ENCODE assay signal across 29 cellular contexts in genomic region chr2:63101954-63102353, GRCh38. TPM values are rescaled to one million over a fixed set of nuclear protein-coding genes. Genes with fewer than 3 reads are reported as not detected.
"Had no signal": no experiment of that assay in that cellular context is flagged by ENCODE, and none has a peak within 500 bp of the region (broad histone marks: within the 10 kb centered on the region; RNA-seq: fewer than 3 reads in every experiment).

No MANE protein-coding gene starts in this region.

- H3K27me3 ChIP-seq: stomach, suprapubic skin, testis, thyroid gland, tibial artery, tibial nerve, transverse colon, upper lobe of left lung, upper lobe of right lung, uterus, vagina had no signal

- H3K27ac ChIP-seq: stomach, suprapubic skin, testis, thoracic aorta, thyroid gland, tibial artery, tibial nerve, transverse colon, upper lobe of left lung, upper lobe of right lung, uterus, vagina had no signal

- H3K4me3 ChIP-seq: stomach, suprapubic skin, testis, thoracic aorta, thyroid gland, tibial artery, tibial nerve, transverse colon, upper lobe of left lung, upper lobe of right lung, uterus, vagina had no signal

- ATAC-seq: stimulated activated effector memory CD8-positive, alpha-beta T cell treated with anti-CD3 and anti-CD28 coated beads, Interleukin-12 subunit alpha, Interleukin-12 subunit beta, amount 100 ng/mL, for 72 hours; stimulated activated memory B cell treated with anti-CD40 and anti-IgM and Interleukin-4, amounts not matched to agents 10 μg/mL and 1 μg/mL and 100 μg/mL, for 72 hours; stimulated activated naive B cell treated with anti-CD40 and anti-IgM and Interleukin-4, amounts not matched to agents 10 μg/mL and 1 μg/mL and 100 μg/mL, for 72 hours; stimulated activated naive CD8-positive, alpha-beta T cell treated with anti-CD3 and anti-CD28 coated beads, Interleukin-15, amount 100 ng/mL, for 72 hours; stimulated activated naive CD8-positive, alpha-beta T cell treated with anti-CD3 and anti-CD28 coated beads, Interleukin-15, Interleukin-2, amounts not matched to agents 100 U/mL and 50 U/mL, for 24 hours; upper lobe of right lung had no signal

- H3K36me3 ChIP-seq: stomach, suprapubic skin, thoracic aorta, thyroid gland, tibial artery, tibial nerve, transverse colon, upper lobe of left lung, upper lobe of right lung, uterus, vagina had no signal

- DNase-seq: stimulated activated CD4-positive, alpha-beta T cell treated with anti-CD3 and anti-CD28 coated beads, Interleukin-2, amount 100 ng/mL, for 48 hours; stimulated activated CD4-positive, alpha-beta T cell treated with anti-CD3 and anti-CD28 coated beads, Interleukin-4, amount 100 ng/mL, for 1 hour; stimulated activated CD4-positive, alpha-beta T cell treated with anti-CD3 and anti-CD28 coated beads, Interleukin-4, amount 100 ng/mL, for 24 hours; stimulated activated CD4-positive, alpha-beta T cell treated with anti-CD3 and anti-CD28 coated beads, Interleukin-4, amount 100 ng/mL, for 4 hours; stimulated activated CD8-positive, alpha-beta memory T cell treated with anti-CD3 and anti-CD28 coated beads, Interleukin-4, amount 100 ng/mL, for 48 hours; stimulated activated naive B cell treated with anti-CD40 and anti-IgM and Interleukin-4, amounts not matched to agents 10 μg/mL and 1 μg/mL and 100 μg/mL, for 72 hours; stimulated activated naive CD4-positive, alpha-beta T cell; stimulated activated naive CD4-positive, alpha-beta T cell treated with Interleukin-2 at 50 U/mL for 16 hours; stimulated activated naive CD8-positive, alpha-beta T cell treated with anti-CD3 and anti-CD28 coated beads, Interleukin-15, amount 100 ng/mL, for 72 hours; stimulated activated naive CD8-positive, alpha-beta T cell treated with anti-CD3 and anti-CD28 coated beads, Interleukin-15, Interleukin-2, amounts not matched to agents 100 U/mL and 50 U/mL, for 24 hours; stomach; substantia nigra; testis; thyroid gland; tibial artery; transverse colon; trophoblast cell; upper lobe of left lung; upper lobe of right lung; uterus had no signal

- H3K4me1 ChIP-seq: stomach, suprapubic skin, testis, thyroid gland, tibial artery, tibial nerve, transverse colon, upper lobe of left lung, upper lobe of right lung, uterus, vagina had no signal

- H3K9me3 ChIP-seq: testis, thyroid gland had no signal

- FAIRE-seq: urothelium cell line had no signal

RNA-seq across cellular contexts. Expression of gene OTX1, which starts 51.3 kb away (rescaled TPM):
- total RNA-seq: stomach, subcutaneous adipose tissue, thoracic aorta, thyroid gland, tibial nerve, transverse colon, upper lobe of right lung, urinary bladder, uterus, vagina had no signal
- polyA plus RNA-seq: urinary bladder had no signal
